ENCODE assay signal across 13 cellular contexts in genomic region chr2:163731735-163732134, GRCh38. TPM values are rescaled to one million over a fixed set of nuclear protein-coding genes. Genes with fewer than 3 reads are reported as not detected.
A peak's percentile ranks its signal among the peaks of the same experiment; 100 is the strongest.
DNase-seq lines count a peak whose midpoint lies in the region; ATAC-seq and TF ChIP-seq lines count a peak whose summit lies in the region.
"Had no signal": no experiment of that assay in that cellular context is flagged by ENCODE, and none has a peak within 500 bp of the region (broad histone marks: within the 10 kb centered on the region; RNA-seq: fewer than 3 reads in every experiment).

No MANE protein-coding gene starts in this region.

- H3K27ac ChIP-seq in caudate nucleus (ENCODE audit: low read depth, low read length) (peak overlapping the region; percentile 82), liver (ENCODE audit: low read depth in 1 of 2, low read length in 2 of 2) (peak overlapping the region; percentile 22 to 46), substantia nigra (ENCODE audit: low read depth, low read length, poor library complexity, severe bottlenecking) (peak overlapping the region; percentile 69)
- H3K27ac ChIP-seq: epithelial cell of prostate, neutrophil had no signal

- TF ChIP-seq RAD21 in liver (IDR thresholded peaks at IDR 0.05): no peak

- no peak overlapping the region for H3K9ac ChIP-seq in liver (ENCODE audit: low read depth in 1 of 2, low read length in 2 of 2)

- intact Hi-C loops in lower leg skin (cut with DNase I; ENCODE audit: low total_unique reads): no loop called here

- no peaks in the 10 kb centered on the region for H3K9me3 ChIP-seq in liver (ENCODE audit: control insufficient read depth in 4 of 4, low read length in 3 of 4)
- H3K9me3 ChIP-seq: neutrophil had no signal

- H3K27me3 ChIP-seq in liver (ENCODE audit: control insufficient read depth in 4 of 4, insufficient read depth in 4 of 4, low read length in 3 of 4): no peaks in the 10 kb centered on the region

- no peak for TF ChIP-seq POLR2A in lower leg skin (IDR thresholded peaks at IDR 0.05)

- no peaks in the 10 kb centered on the region for H3K36me3 ChIP-seq in liver (ENCODE audit: control insufficient read depth in 4 of 4, insufficient read depth in 3 of 4, low read depth in 1 of 4, low read length in 3 of 4)
- H3K36me3 ChIP-seq: neutrophil had no signal

- DNase-seq in HEK293T (ENCODE audit: extremely low spot score): no peak
- no peak for DNase-seq in caudate nucleus (lab: John Stamatoyannopoulos, UW)
- no peak for DNase-seq in substantia nigra (lab: John Stamatoyannopoulos, UW)
- no peak for DNase-seq in amygdala (lab: John Stamatoyannopoulos, UW)
- DNase-seq in lower leg skin (ENCODE audit: low spot score in 2 of 2): no peak
- DNase-seq: activated CD4-positive, alpha-beta T cell treated with anti-CD3 and anti-CD28 coated beads for 1 hour; activated T-cell treated with anti-CD3 and anti-CD28 coated beads, Interleukin-2, amount 50 U/mL, for 1 hour; Karpas-422 had no signal

- POLR2A ChIA-PET in HEK293T (lab: Yijun Ruan, JAX): no interaction called here

- ATAC-seq in HG03159 (IDR thresholded peaks at IDR 0.05; ENCODE audit: unreplicated experiment) (no peak), GM18907 (IDR thresholded peaks at IDR 0.05; ENCODE audit: unreplicated experiment) (no peak)

- CTCF ChIA-PET in HEK293T (lab: Yijun Ruan, JAX): interaction anchor here (0.7 kb wide), 1 partner anchor 27 kb away, joined by 4 read pairs; no protein-coding TSS in a partner anchor

- H3K4me1 ChIP-seq in liver (ENCODE audit: control insufficient read depth in 4 of 4, insufficient read depth in 4 of 4, low read length in 3 of 4): peaks cover 0 to 21% (median 9%) of the 10 kb centered on the region in 4 donors

- no peak for TF ChIP-seq CTCF in liver (IDR thresholded peaks at IDR 0.05; ENCODE audit: low read depth, low read length, missing input control)
- TF ChIP-seq CTCF in lower leg skin (IDR thresholded peaks at IDR 0.05): no peak

- H3K4me3 ChIP-seq in liver (ENCODE audit: low read depth in 1 of 3, low read length in 3 of 3) (peak overlapping the region in 1 of 3 donors; percentile 17), lower leg skin (ENCODE audit: low read depth, poor library complexity, severe bottlenecking) (no peak overlapping the region)

TF ChIP-seq in HEK293T, 16 proteins besides CTCF, POLR2A, EP300 and RAD21:
- TF ChIP-seq SUZ12 (IDR thresholded peaks at IDR 0.05): no peak
- TF ChIP-seq LEF1 (IDR thresholded peaks at IDR 0.05; ENCODE audit: borderline replicate concordance): no peak
- no peak for TF ChIP-seq ARNT (IDR thresholded peaks at IDR 0.05)
- TF ChIP-seq FOXK2 (IDR thresholded peaks at IDR 0.05): no peak
- TF ChIP-seq TARDBP (IDR thresholded peaks at IDR 0.05): no peak
- peak; percentile 75 for TF ChIP-seq PKNOX1 (IDR thresholded peaks at IDR 0.05)
- no peak for TF ChIP-seq ELF4 (IDR thresholded peaks at IDR 0.05)
- TF ChIP-seq SP1 (IDR thresholded peaks at IDR 0.05): no peak

TF ChIP-seq in liver, 16 proteins besides CTCF, POLR2A, EP300 and RAD21:
- TF ChIP-seq NR2F2 (IDR thresholded peaks at IDR 0.05) (no peak), HNF4A (conservative IDR thresholded peaks at IDR 0.05) (no peak), FOXA2 (IDR thresholded peaks at IDR 0.05) (no peak), ZBTB33 (IDR thresholded peaks at IDR 0.05) (no peak), EGR1 (IDR thresholded peaks at IDR 0.05; ENCODE audit: low read depth in 2 of 2) (no peak), YY1 (IDR thresholded peaks at IDR 0.05) (no peak), JUND (IDR thresholded peaks at IDR 0.05) (no peak), GABPA (IDR thresholded peaks at IDR 0.05 in 1 of 2, conservative IDR thresholded peaks at IDR 0.05 in 1 of 2) (no peak), SP1 (IDR thresholded peaks at IDR 0.05) (no peak), RXRA (IDR thresholded peaks at IDR 0.05) (no peak), TAF1 (conservative IDR thresholded peaks at IDR 0.05) (no peak)
- TF ChIP-seq, protein P1, sequence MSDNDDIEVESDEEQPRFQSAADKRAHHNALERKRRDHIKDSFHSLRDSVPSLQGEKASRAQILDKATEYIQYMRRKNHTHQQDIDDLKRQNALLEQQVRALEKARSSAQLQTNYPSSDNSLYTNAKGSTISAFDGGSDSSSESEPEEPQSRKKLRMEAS (IDR thresholded peaks at IDR 0.05): no peak
- TF ChIP-seq, protein P2, sequence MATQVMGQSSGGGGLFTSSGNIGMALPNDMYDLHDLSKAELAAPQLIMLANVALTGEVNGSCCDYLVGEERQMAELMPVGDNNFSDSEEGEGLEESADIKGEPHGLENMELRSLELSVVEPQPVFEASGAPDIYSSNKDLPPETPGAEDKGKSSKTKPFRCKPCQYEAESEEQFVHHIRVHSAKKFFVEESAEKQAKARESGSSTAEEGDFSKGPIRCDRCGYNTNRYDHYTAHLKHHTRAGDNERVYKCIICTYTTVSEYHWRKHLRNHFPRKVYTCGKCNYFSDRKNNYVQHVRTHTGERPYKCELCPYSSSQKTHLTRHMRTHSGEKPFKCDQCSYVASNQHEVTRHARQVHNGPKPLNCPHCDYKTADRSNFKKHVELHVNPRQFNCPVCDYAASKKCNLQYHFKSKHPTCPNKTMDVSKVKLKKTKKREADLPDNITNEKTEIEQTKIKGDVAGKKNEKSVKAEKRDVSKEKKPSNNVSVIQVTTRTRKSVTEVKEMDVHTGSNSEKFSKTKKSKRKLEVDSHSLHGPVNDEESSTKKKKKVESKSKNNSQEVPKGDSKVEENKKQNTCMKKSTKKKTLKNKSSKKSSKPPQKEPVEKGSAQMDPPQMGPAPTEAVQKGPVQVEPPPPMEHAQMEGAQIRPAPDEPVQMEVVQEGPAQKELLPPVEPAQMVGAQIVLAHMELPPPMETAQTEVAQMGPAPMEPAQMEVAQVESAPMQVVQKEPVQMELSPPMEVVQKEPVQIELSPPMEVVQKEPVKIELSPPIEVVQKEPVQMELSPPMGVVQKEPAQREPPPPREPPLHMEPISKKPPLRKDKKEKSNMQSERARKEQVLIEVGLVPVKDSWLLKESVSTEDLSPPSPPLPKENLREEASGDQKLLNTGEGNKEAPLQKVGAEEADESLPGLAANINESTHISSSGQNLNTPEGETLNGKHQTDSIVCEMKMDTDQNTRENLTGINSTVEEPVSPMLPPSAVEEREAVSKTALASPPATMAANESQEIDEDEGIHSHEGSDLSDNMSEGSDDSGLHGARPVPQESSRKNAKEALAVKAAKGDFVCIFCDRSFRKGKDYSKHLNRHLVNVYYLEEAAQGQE (IDR thresholded peaks at IDR 0.05): no peak
- TF ChIP-seq, protein P3, sequence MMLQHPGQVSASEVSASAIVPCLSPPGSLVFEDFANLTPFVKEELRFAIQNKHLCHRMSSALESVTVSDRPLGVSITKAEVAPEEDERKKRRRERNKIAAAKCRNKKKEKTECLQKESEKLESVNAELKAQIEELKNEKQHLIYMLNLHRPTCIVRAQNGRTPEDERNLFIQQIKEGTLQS (IDR thresholded peaks at IDR 0.05): no peak

RNA-seq across cellular contexts. Expression of gene FIGN, which starts 4.1 kb away (rescaled TPM):
- 1 to 10 TPM; 4.9 to 5.4 TPM for total RNA-seq in liver
- polyA plus RNA-seq in liver: 1 to 10 TPM; 1.1 to 7.8 TPM
- total RNA-seq in lower leg skin: 1 to 10 TPM in 3 of 4 donors, under 1 TPM in 1; 0.88 to 1.8 (median 1.1) TPM
